Comparison of ENCODE assay signal across 16 cellular contexts in the genomic region with DNA sequence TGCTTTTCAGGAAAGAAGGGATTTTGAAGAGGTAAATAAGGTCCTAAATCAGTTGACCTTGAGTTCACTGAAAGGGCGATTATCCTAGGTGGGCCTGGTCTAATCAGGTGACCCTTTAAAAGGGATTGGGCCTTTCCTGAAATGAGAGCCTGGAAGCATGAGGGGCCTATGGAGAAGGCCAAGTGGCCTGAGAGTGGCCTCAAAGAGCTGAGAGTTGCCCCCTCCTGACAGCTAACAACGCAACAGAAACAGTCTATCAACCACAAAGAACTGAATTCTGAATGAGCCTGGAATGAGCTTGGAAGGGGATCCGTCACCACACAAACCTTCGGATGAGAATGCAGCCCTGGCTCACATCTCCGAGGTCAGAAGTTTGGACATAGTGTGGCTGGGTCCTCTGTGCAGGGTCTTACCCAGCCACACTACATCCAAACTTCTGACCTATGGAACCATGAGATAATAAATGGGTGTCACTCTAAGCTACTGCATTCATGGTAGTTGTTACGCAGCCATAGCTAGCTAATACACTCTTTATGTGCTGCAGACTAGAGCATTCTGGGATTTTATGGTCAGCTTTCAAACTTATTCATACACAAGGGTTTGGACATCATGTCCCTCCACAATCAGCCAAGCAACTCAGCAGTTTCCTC.
DNase-seq lines count a peak whose midpoint lies in the region; ATAC-seq and TF ChIP-seq lines count a peak whose summit lies in the region.
"Had no signal": no experiment of that assay in that cellular context is flagged by ENCODE, and none has a peak within 500 bp of the region (broad histone marks: within the 10 kb centered on the region; RNA-seq: fewer than 3 reads in every experiment).

No MANE protein-coding gene starts in this region.

- peaks cover 0 to 3% (median 0%) of the 10 kb centered on the region in 8 donors for H3K9me3 Mint-ChIP-seq in CD4-positive, alpha-beta memory T cell
- H3K9me3 Mint-ChIP-seq in stimulated activated naive B cell treated with anti-CD40 and anti-IgM and Interleukin-4, amounts not matched to agents 10 μg/mL and 1 μg/mL and 100 μg/mL, for 72 hours = no peaks in the 10 kb centered on the region
- peaks cover 15% of the 10 kb centered on the region for H3K9me3 Mint-ChIP-seq in activated CD8-positive, alpha-beta memory T cell treated with anti-CD3 and anti-CD28 coated beads, Interleukin-2, amount 10 ng/mL, durations not matched to agents 7 days and 5 days (ENCODE audit: low read depth)

- no peaks in the 10 kb centered on the region for H3K9me2 ChIP-seq in Karpas-422 (replicated peaks; ENCODE audit: insufficient read depth, low read length)

- TF ChIP-seq CTCF in lower lobe of right lung (IDR thresholded peaks at IDR 0.05) = no peak

- H4K20me1 ChIP-seq in Karpas-422 (ENCODE audit: insufficient read depth, low read depth, low read length) = no peaks in the 10 kb centered on the region

- H3K27ac Mint-ChIP-seq in CD4-positive, alpha-beta memory T cell = peak overlapping the region in 2 of 7 donors; percentile 11 to 69
- peak overlapping the region; percentile 92 for H3K27ac Mint-ChIP-seq in stimulated activated naive B cell treated with anti-CD40 and anti-IgM and Interleukin-4, amounts not matched to agents 10 μg/mL and 1 μg/mL and 100 μg/mL, for 72 hours
- no peak overlapping the region for H3K27ac Mint-ChIP-seq in activated CD8-positive, alpha-beta memory T cell treated with anti-CD3 and anti-CD28 coated beads, Interleukin-2, amount 10 ng/mL, durations not matched to agents 7 days and 5 days
- H3K27ac Mint-ChIP-seq: activated CD4-positive, alpha-beta T cell treated with anti-CD3 and anti-CD28 coated beads, Interleukin-2, amount 10 ng/mL, durations not matched to agents 24 days and 14 days had no signal

- no peak for ATAC-seq in lower lobe of right lung
- ATAC-seq in stimulated activated naive B cell treated with anti-CD40 and anti-IgM and Interleukin-4, amounts not matched to agents 10 μg/mL and 1 μg/mL and 100 μg/mL, for 72 hours (replicated peaks) = no peak
- ATAC-seq in activated CD8-positive, alpha-beta memory T cell treated with anti-CD3 and anti-CD28 coated beads, Interleukin-2, amount 10 ng/mL, durations not matched to agents 7 days and 5 days = no peak
- ATAC-seq in HG02571 (IDR thresholded peaks at IDR 0.05; ENCODE audit: unreplicated experiment) = no peak

- DNase-seq in CD4-positive, alpha-beta memory T cell = peak in 1 of 5 donors; percentile 23
- no peak for DNase-seq in adipocyte (ENCODE audit: low read depth)
- no peak for DNase-seq in lower lobe of right lung
- no peak for DNase-seq in stimulated activated naive B cell treated with anti-CD40 and anti-IgM and Interleukin-4, amounts not matched to agents 10 μg/mL and 1 μg/mL and 100 μg/mL, for 72 hours
- DNase-seq in SHP77 treated with DMSO at 0.1 percent for 48 hours (lab: John Stamatoyannopoulos, UW) = no peak
- DNase-seq in activated CD8-positive, alpha-beta memory T cell treated with anti-CD3 and anti-CD28 coated beads, Interleukin-2, amount 10 ng/mL, durations not matched to agents 7 days and 5 days = no peak
- DNase-seq in Karpas-422 = no peak
- DNase-seq: activated CD4-positive, alpha-beta T cell treated with anti-CD3 and anti-CD28 coated beads, Interleukin-2, amount 10 ng/mL, durations not matched to agents 24 days and 14 days; activated T-cell treated with anti-CD3 and anti-CD28 coated beads, Interleukin-2, amount 50 U/mL, for 24 hours; DMS153; Right ventricle myocardium superior; stimulated activated CD4-positive, alpha-beta T cell treated with anti-CD3 and anti-CD28 coated beads, Interleukin-4, amount 100 ng/mL, for 4 hours; T-helper 9 cell had no signal

- H3K4me2 ChIP-seq in Karpas-422 (ENCODE audit: low read depth, low read length, poor library complexity, severe bottlenecking) = no peak overlapping the region

- peak overlapping the region; percentile 6 for H3K27ac ChIP-seq in CD4-positive, alpha-beta memory T cell (ENCODE audit: low read depth, low read length)
- peak overlapping the region; percentile 71 for H3K27ac ChIP-seq in lower lobe of right lung
- H3K27ac ChIP-seq in Karpas-422 (ENCODE audit: low read length) = no peak overlapping the region
- H3K27ac ChIP-seq: vagina had no signal

- H3K4me1 ChIP-seq in CD4-positive, alpha-beta memory T cell (ENCODE audit: insufficient read depth, low read length) = peaks cover 12% of the 10 kb centered on the region
- H3K4me1 ChIP-seq in adipocyte (ENCODE audit: control insufficient read depth, insufficient read depth, low read length) (peaks cover 52% of the 10 kb centered on the region), lower lobe of right lung (peaks cover 51% of the 10 kb centered on the region), Karpas-422 (ENCODE audit: low read length) (peaks cover 39% of the 10 kb centered on the region)

- no peaks in the 10 kb centered on the region for H3K27me3 ChIP-seq in CD4-positive, alpha-beta memory T cell (ENCODE audit: insufficient read depth, low read length)
- H3K27me3 ChIP-seq in adipocyte (replicated peaks; ENCODE audit: control insufficient read depth, insufficient read depth, low read length) = no peaks in the 10 kb centered on the region
- no peaks in the 10 kb centered on the region for H3K27me3 ChIP-seq in lower lobe of right lung (ENCODE audit: low read depth)
- H3K27me3 ChIP-seq in Karpas-422 (ENCODE audit: low read length) = peaks cover 5% of the 10 kb centered on the region; the same call in 1 of the 2 replicates
- H3K27me3 ChIP-seq: vagina had no signal

- H3K4me3 ChIP-seq in CD4-positive, alpha-beta memory T cell (ENCODE audit: low read length in 2 of 2) = no peak overlapping the region
- H3K4me3 ChIP-seq in adipocyte (ENCODE audit: low read length) (peak overlapping the region; percentile 20), lower lobe of right lung (no peak overlapping the region), Karpas-422 (ENCODE audit: low read length) (no peak overlapping the region)
- H3K4me3 ChIP-seq: vagina had no signal

- H3K9ac ChIP-seq in adipocyte (ENCODE audit: low read length) (peak overlapping the region; percentile 66), Karpas-422 (ENCODE audit: low read length) (no peak overlapping the region)

- no peaks in the 10 kb centered on the region for H3K27me3 Mint-ChIP-seq in CD4-positive, alpha-beta memory T cell
- no peaks in the 10 kb centered on the region for H3K27me3 Mint-ChIP-seq in stimulated activated naive B cell treated with anti-CD40 and anti-IgM and Interleukin-4, amounts not matched to agents 10 μg/mL and 1 μg/mL and 100 μg/mL, for 72 hours
- H3K27me3 Mint-ChIP-seq in activated CD8-positive, alpha-beta memory T cell treated with anti-CD3 and anti-CD28 coated beads, Interleukin-2, amount 10 ng/mL, durations not matched to agents 7 days and 5 days = no peaks in the 10 kb centered on the region
- H3K27me3 Mint-ChIP-seq: activated CD4-positive, alpha-beta T cell treated with anti-CD3 and anti-CD28 coated beads, Interleukin-2, amount 10 ng/mL, durations not matched to agents 24 days and 14 days; activated naive CD8-positive, alpha-beta T cell; activated T-cell treated with anti-CD3 and anti-CD28 coated beads, Interleukin-2, amount 50 U/mL, for 24 hours had no signal

- H3K36me3 ChIP-seq in CD4-positive, alpha-beta memory T cell (ENCODE audit: insufficient read depth, low read length) = no peaks in the 10 kb centered on the region
- H3K36me3 ChIP-seq in adipocyte (ENCODE audit: control insufficient read depth, insufficient read depth, low read length, severe bottlenecking) = no peaks in the 10 kb centered on the region
- no peaks in the 10 kb centered on the region for H3K36me3 ChIP-seq in lower lobe of right lung
- H3K36me3 ChIP-seq in Karpas-422 (ENCODE audit: insufficient read depth, low read length) = no peaks in the 10 kb centered on the region
- H3K36me3 ChIP-seq: vagina had no signal

- no peak overlapping the region for H2AFZ ChIP-seq in Karpas-422 (ENCODE audit: low read length)

- peaks cover 9 to 45% (median 28%) of the 10 kb centered on the region in 4 donors for H3K4me1 Mint-ChIP-seq in CD4-positive, alpha-beta memory T cell
- H3K4me1 Mint-ChIP-seq in stimulated activated naive B cell treated with anti-CD40 and anti-IgM and Interleukin-4, amounts not matched to agents 10 μg/mL and 1 μg/mL and 100 μg/mL, for 72 hours = peaks cover 70 to 96% of the 10 kb centered on the region in 2 donors
- peaks cover 19% of the 10 kb centered on the region for H3K4me1 Mint-ChIP-seq in activated CD8-positive, alpha-beta memory T cell treated with anti-CD3 and anti-CD28 coated beads, Interleukin-2, amount 10 ng/mL, durations not matched to agents 7 days and 5 days

- CTCF ChIA-PET in CD4-positive, alpha-beta memory T cell (lab: Charles Lee; ENCODE audit: partially characterized antibody) = interaction anchor here (1.2 to 2.1 kb wide), 6 partner anchors 10 to 158 kb away, joined by 3 to 8 read pairs (median 6); no protein-coding TSS in a partner anchor
- CTCF ChIA-PET in activated CD8-positive, alpha-beta memory T cell treated with anti-CD3 and anti-CD28 coated beads, Interleukin-2, amount 10 ng/mL, durations not matched to agents 7 days and 5 days (lab: Charles Lee) = interaction anchor here (1.2 to 20.7 kb wide), 3 partner anchors 15 to 154 kb away, joined by 3 to 434 read pairs (median 4); no protein-coding TSS in a partner anchor

- H3K4me3 Mint-ChIP-seq in CD4-positive, alpha-beta memory T cell = no peak overlapping the region
- H3K4me3 Mint-ChIP-seq in stimulated activated naive B cell treated with anti-CD40 and anti-IgM and Interleukin-4, amounts not matched to agents 10 μg/mL and 1 μg/mL and 100 μg/mL, for 72 hours = no peak overlapping the region
- no peak overlapping the region for H3K4me3 Mint-ChIP-seq in activated CD8-positive, alpha-beta memory T cell treated with anti-CD3 and anti-CD28 coated beads, Interleukin-2, amount 10 ng/mL, durations not matched to agents 7 days and 5 days
- H3K4me3 Mint-ChIP-seq: activated CD4-positive, alpha-beta T cell treated with anti-CD3 and anti-CD28 coated beads, Interleukin-2, amount 10 ng/mL, durations not matched to agents 24 days and 14 days; activated naive CD8-positive, alpha-beta T cell; activated T-cell treated with anti-CD3 and anti-CD28 coated beads, Interleukin-2, amount 50 U/mL, for 24 hours had no signal

- POLR2A ChIA-PET in CD4-positive, alpha-beta memory T cell (lab: Charles Lee; ENCODE audit: partially characterized antibody) = interaction anchor here (1.0 to 3.4 kb wide), 4 partner anchors 9 to 154 kb away, joined by 4 to 20 read pairs (median 12); partner anchors contain the start of gene GADD45B

- H3K79me2 ChIP-seq in Karpas-422 (ENCODE audit: low read length) = no peaks in the 10 kb centered on the region

- intact Hi-C loops in CD4-positive, alpha-beta memory T cell (cut with micrococcal nuclease) = no loop called here
- intact Hi-C loops in lower lobe of right lung (cut with DNase I) = no loop called here

- H3K9me3 ChIP-seq in CD4-positive, alpha-beta memory T cell (ENCODE audit: control insufficient read depth in 1 of 2, low read length in 2 of 2) = peaks cover 0 to 5% of the 10 kb centered on the region in 2 donors
- peaks cover 14% of the 10 kb centered on the region for H3K9me3 ChIP-seq in adipocyte (ENCODE audit: control insufficient read depth, low read length)
- peaks cover 7% of the 10 kb centered on the region for H3K9me3 ChIP-seq in lower lobe of right lung
- H3K9me3 ChIP-seq in Karpas-422 (ENCODE audit: low read length) = peaks cover 8% of the 10 kb centered on the region

- no peaks in the 10 kb centered on the region for H3K36me3 Mint-ChIP-seq in CD4-positive, alpha-beta memory T cell
- H3K36me3 Mint-ChIP-seq in stimulated activated naive B cell treated with anti-CD40 and anti-IgM and Interleukin-4, amounts not matched to agents 10 μg/mL and 1 μg/mL and 100 μg/mL, for 72 hours = peaks cover 25 to 36% of the 10 kb centered on the region in 2 donors
- peaks cover 4% of the 10 kb centered on the region for H3K36me3 Mint-ChIP-seq in activated CD8-positive, alpha-beta memory T cell treated with anti-CD3 and anti-CD28 coated beads, Interleukin-2, amount 10 ng/mL, durations not matched to agents 7 days and 5 days
